Comparison of ENCODE assay signal across 8 cellular contexts in the genomic region with DNA sequence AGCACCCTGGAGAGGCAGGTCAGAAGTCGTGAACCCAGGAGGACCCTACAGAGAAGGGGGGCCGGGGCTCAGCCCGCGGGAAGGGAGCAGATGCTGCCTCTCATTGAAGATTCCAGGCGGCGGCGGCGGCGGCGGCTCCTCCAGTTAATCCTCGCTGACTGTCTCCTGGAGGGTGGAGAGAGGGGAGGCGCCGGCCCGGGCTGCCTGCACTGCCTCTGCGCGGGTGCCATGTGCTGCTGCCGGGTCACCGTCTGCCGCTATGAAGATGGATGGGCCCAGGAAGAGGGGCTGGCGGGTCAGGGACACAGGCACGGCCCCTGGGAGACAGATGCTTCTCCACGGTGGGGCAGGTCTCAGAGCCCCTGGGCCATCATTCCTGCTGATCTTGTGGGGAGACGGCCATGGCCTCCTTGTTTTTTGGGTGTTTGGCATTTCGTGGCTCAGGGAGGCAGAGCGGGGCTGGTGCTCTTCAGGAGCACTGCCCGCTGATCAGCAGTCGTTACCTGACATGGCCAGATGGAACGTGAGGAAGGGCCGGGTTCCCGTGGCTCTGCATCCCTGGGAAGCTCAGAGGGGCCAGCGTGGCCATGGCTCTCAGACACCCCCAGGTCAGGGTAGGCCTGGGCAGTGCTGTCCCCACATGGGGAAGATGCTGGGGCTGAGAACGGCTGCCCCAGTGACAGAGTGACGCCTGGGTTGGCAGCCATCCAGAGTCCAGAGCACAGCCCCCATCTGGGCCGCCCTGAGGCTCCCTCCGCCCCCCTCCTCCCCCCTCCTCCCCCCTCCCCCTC. TPM values are rescaled to one million over a fixed set of nuclear protein-coding genes. Genes with fewer than 3 reads are reported as not detected.
DNase-seq lines count a peak whose midpoint lies in the region; ATAC-seq and TF ChIP-seq lines count a peak whose summit lies in the region.

No MANE protein-coding gene starts in this region.

- H3K9me3 ChIP-seq in Karpas-422 (ENCODE audit: low read length): no peaks in the 10 kb centered on the region
- no peaks in the 10 kb centered on the region for H3K9me3 ChIP-seq in right cardiac atrium (ENCODE audit: control insufficient read depth, low read length)

- no peak overlapping the region for H2AFZ ChIP-seq in Karpas-422 (ENCODE audit: low read length)

- DNase-seq in Calu3 (peak; percentile 41), Karpas-422 (peak; percentile 50), right cardiac atrium (peak; percentile 72 to 88 (median 83)), NCI-H146 (lab: John Stamatoyannopoulos, UW) (no peak), SIG-M5 treated with dmso at 0.1 percent for 504 hours (lab: John Stamatoyannopoulos, UW; ENCODE audit: unreplicated experiment) (no peak)
- DNase-seq in activated naive CD8-positive, alpha-beta T cell treated with anti-CD3 and anti-CD28 coated beads, Interleukin-2, amount 10 ng/mL, durations not matched to agents 7 days and 5 days: no peak
- no peak for DNase-seq in stimulated activated naive B cell treated with anti-CD40 and anti-IgM and Interleukin-4, amounts not matched to agents 10 μg/mL and 1 μg/mL and 100 μg/mL, for 72 hours

- peaks cover 24% of the 10 kb centered on the region for H3K4me1 ChIP-seq in Karpas-422 (ENCODE audit: low read length)
- peaks cover 8% of the 10 kb centered on the region for H3K4me1 ChIP-seq in right cardiac atrium (ENCODE audit: control insufficient read depth, insufficient read depth, low read length)

- no peaks in the 10 kb centered on the region for H3K36me3 ChIP-seq in Karpas-422 (ENCODE audit: insufficient read depth, low read length)

- H3K4me1 Mint-ChIP-seq in Calu3 (ENCODE audit: low read depth, unreplicated experiment): peaks cover 19% of the 10 kb centered on the region
- no peaks in the 10 kb centered on the region for H3K4me1 Mint-ChIP-seq in activated naive CD8-positive, alpha-beta T cell treated with anti-CD3 and anti-CD28 coated beads, Interleukin-2, amount 10 ng/mL, durations not matched to agents 7 days and 5 days
- peaks cover 0 to 11% of the 10 kb centered on the region in 2 donors for H3K4me1 Mint-ChIP-seq in stimulated activated naive B cell treated with anti-CD40 and anti-IgM and Interleukin-4, amounts not matched to agents 10 μg/mL and 1 μg/mL and 100 μg/mL, for 72 hours

- H3K27me3 Mint-ChIP-seq in Calu3 (ENCODE audit: unreplicated experiment): no peaks in the 10 kb centered on the region
- no peaks in the 10 kb centered on the region for H3K27me3 Mint-ChIP-seq in activated naive CD8-positive, alpha-beta T cell treated with anti-CD3 and anti-CD28 coated beads, Interleukin-2, amount 10 ng/mL, durations not matched to agents 7 days and 5 days
- H3K27me3 Mint-ChIP-seq in stimulated activated naive B cell treated with anti-CD40 and anti-IgM and Interleukin-4, amounts not matched to agents 10 μg/mL and 1 μg/mL and 100 μg/mL, for 72 hours: no peaks in the 10 kb centered on the region

- no peaks in the 10 kb centered on the region for H3K79me2 ChIP-seq in Karpas-422 (ENCODE audit: low read length)

- BruUV-seq in Calu3 (replicated peaks; lab: Mats Ljungman, UMichigan): no TSS peak

- peaks cover 57% of the 10 kb centered on the region for H3K36me3 Mint-ChIP-seq in Calu3 (ENCODE audit: insufficient read depth, unreplicated experiment)
- H3K36me3 Mint-ChIP-seq in activated naive CD8-positive, alpha-beta T cell treated with anti-CD3 and anti-CD28 coated beads, Interleukin-2, amount 10 ng/mL, durations not matched to agents 7 days and 5 days: peaks cover 6% of the 10 kb centered on the region
- H3K36me3 Mint-ChIP-seq in stimulated activated naive B cell treated with anti-CD40 and anti-IgM and Interleukin-4, amounts not matched to agents 10 μg/mL and 1 μg/mL and 100 μg/mL, for 72 hours: peaks cover 33 to 50% of the 10 kb centered on the region in 2 donors

- TF ChIP-seq CTCF in Calu3 (IDR thresholded peaks at IDR 0.05; ENCODE audit: unreplicated experiment): no peak

- H3K4me3 Mint-ChIP-seq in Calu3 (ENCODE audit: low read depth, unreplicated experiment): no peak overlapping the region
- H3K4me3 Mint-ChIP-seq in activated naive CD8-positive, alpha-beta T cell treated with anti-CD3 and anti-CD28 coated beads, Interleukin-2, amount 10 ng/mL, durations not matched to agents 7 days and 5 days: no peak overlapping the region
- H3K4me3 Mint-ChIP-seq in stimulated activated naive B cell treated with anti-CD40 and anti-IgM and Interleukin-4, amounts not matched to agents 10 μg/mL and 1 μg/mL and 100 μg/mL, for 72 hours: no peak overlapping the region

- no peak overlapping the region for H3K4me2 ChIP-seq in Karpas-422 (ENCODE audit: low read depth, low read length, poor library complexity, severe bottlenecking)

- peak overlapping the region; percentile 50 for H3K27ac Mint-ChIP-seq in Calu3 (ENCODE audit: unreplicated experiment)
- no peak overlapping the region for H3K27ac Mint-ChIP-seq in activated naive CD8-positive, alpha-beta T cell treated with anti-CD3 and anti-CD28 coated beads, Interleukin-2, amount 10 ng/mL, durations not matched to agents 7 days and 5 days
- H3K27ac Mint-ChIP-seq in stimulated activated naive B cell treated with anti-CD40 and anti-IgM and Interleukin-4, amounts not matched to agents 10 μg/mL and 1 μg/mL and 100 μg/mL, for 72 hours: peak overlapping the region; percentile 83

- intact Hi-C loops in Calu3 (cut with micrococcal nuclease; ENCODE audit: unreplicated experiment): no loop called here
- intact Hi-C loops in right cardiac atrium (cut with DNase I): no loop called here

- peak; percentile 38 for ATAC-seq in activated naive CD8-positive, alpha-beta T cell treated with anti-CD3 and anti-CD28 coated beads, Interleukin-2, amount 10 ng/mL, durations not matched to agents 7 days and 5 days (ENCODE audit: low read depth)
- ATAC-seq in right cardiac atrium: peak; percentile 34 to 47
- peak in 1 of 2 donors; percentile 52 for ATAC-seq in stimulated activated naive B cell treated with anti-CD40 and anti-IgM and Interleukin-4, amounts not matched to agents 10 μg/mL and 1 μg/mL and 100 μg/mL, for 72 hours (replicated peaks)
- no peak for ATAC-seq in HG03354 (IDR thresholded peaks at IDR 0.05; ENCODE audit: poor library complexity, severe bottlenecking, unreplicated experiment)

- no peak overlapping the region for H3K9ac ChIP-seq in Karpas-422 (ENCODE audit: low read length)

- no peaks in the 10 kb centered on the region for H3K9me2 ChIP-seq in Karpas-422 (replicated peaks; ENCODE audit: insufficient read depth, low read length)

- H3K9me3 Mint-ChIP-seq in Calu3 (ENCODE audit: low read depth, unreplicated experiment): no peaks in the 10 kb centered on the region
- no peaks in the 10 kb centered on the region for H3K9me3 Mint-ChIP-seq in activated naive CD8-positive, alpha-beta T cell treated with anti-CD3 and anti-CD28 coated beads, Interleukin-2, amount 10 ng/mL, durations not matched to agents 7 days and 5 days
- no peaks in the 10 kb centered on the region for H3K9me3 Mint-ChIP-seq in stimulated activated naive B cell treated with anti-CD40 and anti-IgM and Interleukin-4, amounts not matched to agents 10 μg/mL and 1 μg/mL and 100 μg/mL, for 72 hours

- H3K4me3 ChIP-seq in Karpas-422 (ENCODE audit: low read length) (no peak overlapping the region), right cardiac atrium (ENCODE audit: low read length) (no peak overlapping the region)

- CTCF ChIA-PET in Calu3 (lab: Charles Lee): no interaction called here

- H4K20me1 ChIP-seq in Karpas-422 (ENCODE audit: insufficient read depth, low read depth, low read length): 0 out of 2 replicates have a peak, but pooled peaks cover 15% of the 10 kb centered on the region

- no peaks in the 10 kb centered on the region for H3K27me3 ChIP-seq in Karpas-422 (ENCODE audit: low read length)
- no peaks in the 10 kb centered on the region for H3K27me3 ChIP-seq in right cardiac atrium (ENCODE audit: control insufficient read depth, insufficient read depth)

- POLR2A ChIA-PET in activated naive CD8-positive, alpha-beta T cell treated with anti-CD3 and anti-CD28 coated beads, Interleukin-2, amount 10 ng/mL, durations not matched to agents 7 days and 5 days (lab: Charles Lee): no interaction called here

- WGBS in right cardiac atrium: 47% methylated on average over 35 of the region's 35 CpGs

- H3K27ac ChIP-seq in Karpas-422 (ENCODE audit: low read length): no peak overlapping the region
- H3K27ac ChIP-seq in right cardiac atrium (ENCODE audit: low read length): no peak overlapping the region

RNA-seq across cellular contexts. Expression of a gene that starts 36.1 kb away (rescaled TPM):
- total RNA-seq in Calu3 (2022): 19.7 and 25.2 TPM in 2 replicates
- 10.4 and 14.2 TPM in 2 replicates for total RNA-seq in Karpas-422 (2014; rRNA removed; shearing (Covaris generic); ENCODE audit: low replicate concordance)
- 10 to 100 TPM; 33.4 to 34.2 TPM for total RNA-seq in activated naive CD8-positive, alpha-beta T cell treated with anti-CD3 and anti-CD28 coated beads, Interleukin-2, amount 10 ng/mL, durations not matched to agents 7 days and 5 days
- 1 to 10 TPM in 1 of 4 donors, under 1 TPM in 3; 0.33 to 1.1 (median 0.40) TPM for total RNA-seq in right cardiac atrium
- 0.23 TPM for polyA plus RNA-seq in right cardiac atrium

RNA-seq across cellular contexts. Expression of a gene that starts 39.5 kb away (rescaled TPM):
- total RNA-seq in Calu3 (2022): 45.3 and 46.2 TPM in 2 replicates
- total RNA-seq in Karpas-422 (2014; rRNA removed; shearing (Covaris generic); ENCODE audit: low replicate concordance): 1.9 and 6.0 TPM in 2 replicates
- total RNA-seq in activated naive CD8-positive, alpha-beta T cell treated with anti-CD3 and anti-CD28 coated beads, Interleukin-2, amount 10 ng/mL, durations not matched to agents 7 days and 5 days: 10 to 100 TPM; 60.9 to 62.5 TPM
- total RNA-seq in right cardiac atrium: 10 to 100 TPM; 70.8 to 99.8 (median 92.5) TPM
- polyA plus RNA-seq in right cardiac atrium: 40.3 TPM

Comparison
In these comparisons a context has a peak if more than half of its experiments do, and no peak if none do; other contexts are left out.
1. DNase-seq: peak in Calu3 (single experiment), Karpas-422 (single experiment) and right cardiac atrium (3 of 3); none in activated naive CD8-positive, alpha-beta T cell treated with anti-CD3 and anti-CD28 coated beads, Interleukin-2, amount 10 ng/mL, durations not matched to agents 7 days and 5 days (single experiment), stimulated activated naive B cell treated with anti-CD40 and anti-IgM and Interleukin-4, amounts not matched to agents 10 μg/mL and 1 μg/mL and 100 μg/mL, for 72 hours (single experiment), NCI-H146 (single experiment) and SIG-M5 treated with dmso at 0.1 percent for 504 hours (single experiment).